In genomic region chrX:67543818-67544217, GRCh38 we compare ENCODE assay signal across 8 cellular contexts. TPM values are rescaled to one million over a fixed set of nuclear protein-coding genes. Genes with fewer than 3 reads are reported as not detected.
A peak's percentile ranks its signal among the peaks of the same experiment; 100 is the strongest.
DNase-seq lines count a peak whose midpoint lies in the region; ATAC-seq and TF ChIP-seq lines count a peak whose summit lies in the region.

AR (plus strand) TSS chrX:67544021; CDS start chrX:67545147, 1,126 bp downstream.

- ATAC-seq in HG02763 (IDR thresholded peaks at IDR 0.05; ENCODE audit: unreplicated experiment) (no peak), HG03520 (IDR thresholded peaks at IDR 0.05; ENCODE audit: unreplicated experiment) (no peak), GM19351 (IDR thresholded peaks at IDR 0.05; ENCODE audit: unreplicated experiment) (no peak)

- DNase-seq in AG09319 (ENCODE audit: extremely low read depth, low read depth) (peak; percentile 18), NCI-H460 (ENCODE audit: extremely low read depth, low read depth) (peak; percentile 64), fibroblast of gingiva (ENCODE audit: low read depth) (peak; percentile 81), myocyte (ENCODE audit: low read depth) (peak; percentile 83), NOMO-1 (lab: John Stamatoyannopoulos, UW; ENCODE audit: unreplicated experiment in 2 of 2) (no peak)

- TF ChIP-seq CTCF in AG09319 (IDR thresholded peaks at IDR 0.05; ENCODE audit: low read depth, low read length): no peak

RNA-seq across cellular contexts. Expression of gene AR, which starts in this region (rescaled TPM):
- 8.0 and 9.7 TPM in 2 replicates for total RNA-seq in NCI-H460 (2014; rRNA removed; shearing (Covaris generic))
- 5.3 and 7.9 TPM in 2 replicates for polyA plus RNA-seq in NCI-H460 (2014; cell fraction: nucleus; rRNA removed)
- 22.8 and 24.1 TPM in 2 replicates for total RNA-seq in myocyte
- 6.1 TPM for polyA plus RNA-seq in myocyte (2012)

Comparison
In these comparisons a context has a peak if more than half of its experiments do, and no peak if none do; other contexts are left out.
1. DNase-seq: peak in AG09319 (single experiment), NCI-H460 (single experiment), fibroblast of gingiva (single experiment) and myocyte (single experiment); none in NOMO-1 (0 of 2).